ENCODE assay signal across 12 cellular contexts in the genomic region with DNA sequence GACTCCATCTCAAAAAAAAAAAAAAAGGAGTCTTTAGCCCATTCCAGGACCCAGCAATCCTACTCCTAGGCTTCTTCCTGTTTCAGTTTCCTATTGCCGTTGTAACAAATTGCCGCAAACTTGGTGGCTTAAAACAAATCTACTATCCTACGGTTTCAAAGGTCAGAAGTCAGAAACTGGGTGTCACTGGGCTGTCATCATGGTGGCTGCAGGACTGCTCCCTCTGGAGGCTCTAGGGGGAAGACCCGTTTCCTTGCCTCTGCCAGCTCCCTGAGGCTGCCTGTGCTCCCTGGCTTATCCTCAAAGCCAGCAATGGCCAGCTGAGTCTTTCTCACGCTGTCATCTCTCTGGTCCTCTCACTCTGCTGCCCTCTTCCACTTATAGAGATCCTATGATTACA. TPM values are rescaled to one million over a fixed set of nuclear protein-coding genes. Genes with fewer than 3 reads are reported as not detected.
A peak's percentile ranks its signal among the peaks of the same experiment; 100 is the strongest.
DNase-seq lines count a peak whose midpoint lies in the region; ATAC-seq, FAIRE-seq and TF ChIP-seq lines count a peak whose summit lies in the region.
"Had no signal": no experiment of that assay in that cellular context is flagged by ENCODE, and none has a peak within 500 bp of the region (broad histone marks: within the 10 kb centered on the region; RNA-seq: fewer than 3 reads in every experiment).

No MANE protein-coding gene starts in this region.

- POLR2A ChIA-PET in naive thymus-derived CD4-positive, alpha-beta T cell (lab: Charles Lee), result no interaction called here

- H3K36me3 ChIP-seq in bronchial epithelial cell (ENCODE audit: control insufficient read depth, insufficient read depth, low read length) (no peaks in the 10 kb centered on the region), kidney (ENCODE audit: control insufficient read depth in 1 of 2, insufficient read depth in 2 of 2, low read length in 2 of 2) (no peaks in the 10 kb centered on the region)
- H3K36me3 ChIP-seq in naive thymus-derived CD4-positive, alpha-beta T cell (ENCODE audit: control insufficient read depth in 2 of 3, insufficient read depth in 3 of 3, low read length in 3 of 3), result no peaks in the 10 kb centered on the region
- H3K36me3 ChIP-seq: suprapubic skin had no signal

- TF ChIP-seq CTCF in GM12865 (IDR thresholded peaks at IDR 0.05; ENCODE audit: insufficient read depth, low read depth, low read length, missing control alignments) (peak; percentile 27), bronchial epithelial cell (IDR thresholded peaks at IDR 0.05; ENCODE audit: insufficient read depth, low read length, severe bottlenecking) (peak; percentile 55), kidney (IDR thresholded peaks at IDR 0.05; ENCODE audit: borderline replicate concordance, extremely low read depth, insufficient read depth) (no peak)

- CTCF ChIA-PET in naive thymus-derived CD4-positive, alpha-beta T cell (lab: Charles Lee), result no interaction called here

- H3K4me3 ChIP-seq in GM12865 (ENCODE audit: low read depth, low read length) (no peak overlapping the region), bronchial epithelial cell (ENCODE audit: low read depth, low read length) (no peak overlapping the region), kidney (ENCODE audit: low read length in 2 of 2) (no peak overlapping the region)
- H3K4me3 ChIP-seq in naive thymus-derived CD4-positive, alpha-beta T cell (ENCODE audit: low read length), result no peak overlapping the region
- H3K4me3 ChIP-seq: SK-N-MC, skin epidermis, suprapubic skin had no signal

- H3K9me3 Mint-ChIP-seq in naive thymus-derived CD4-positive, alpha-beta T cell, result peaks cover 0 to 3% (median 0%) of the 10 kb centered on the region in 11 donors
- H3K9me3 Mint-ChIP-seq: activated naive CD4-positive, alpha-beta T cell treated with anti-CD3 and anti-CD28 coated beads, Interleukin-2, amount 50 U/mL, for 24 hours had no signal

- intact Hi-C loops in naive thymus-derived CD4-positive, alpha-beta T cell (cut with micrococcal nuclease), result no loop called here
- intact Hi-C loops in kidney (cut with DNase I), result no loop called here

- peak; percentile 79 for ATAC-seq in naive thymus-derived CD4-positive, alpha-beta T cell
- ATAC-seq in GM19023 (IDR thresholded peaks at IDR 0.05; ENCODE audit: unreplicated experiment), result no peak

- DNase-seq in GM12865 (ENCODE audit: low read depth) (no peak), MV-4-11 (lab: John Stamatoyannopoulos, UW) (peak; percentile 97), bronchial epithelial cell (ENCODE audit: low read depth) (peak; percentile 21), kidney (no peak), foreskin melanocyte (no peak), mesenteric fat pad (ENCODE audit: low spot score) (no peak)
- no peak for DNase-seq in naive thymus-derived CD4-positive, alpha-beta T cell

- H3K27me3 Mint-ChIP-seq in naive thymus-derived CD4-positive, alpha-beta T cell, result peaks cover 20 to 38% (median 24%) of the 10 kb centered on the region in 5 donors

- no peak overlapping the region for H3K9ac ChIP-seq in kidney (ENCODE audit: low read length in 2 of 2)

- no peaks in the 10 kb centered on the region for H3K9me3 ChIP-seq in naive thymus-derived CD4-positive, alpha-beta T cell (ENCODE audit: control insufficient read depth in 2 of 3, low read length in 3 of 3)
- H3K9me3 ChIP-seq in kidney (ENCODE audit: control insufficient read depth in 1 of 2, low read length in 2 of 2), result no peaks in the 10 kb centered on the region
- H3K9me3 ChIP-seq: suprapubic skin had no signal

- H3K27ac ChIP-seq in naive thymus-derived CD4-positive, alpha-beta T cell (ENCODE audit: low read depth, low read length), result no peak overlapping the region
- no peak overlapping the region for H3K27ac ChIP-seq in kidney (ENCODE audit: low read depth in 2 of 2, low read length in 2 of 2)
- H3K27ac ChIP-seq: SK-N-MC, skin epidermis, suprapubic skin had no signal

- no peaks in the 10 kb centered on the region for H3K4me1 Mint-ChIP-seq in naive thymus-derived CD4-positive, alpha-beta T cell
- H3K4me1 Mint-ChIP-seq: activated naive CD4-positive, alpha-beta T cell treated with anti-CD3 and anti-CD28 coated beads, Interleukin-2, amount 50 U/mL, for 24 hours had no signal

- H3K27ac Mint-ChIP-seq in naive thymus-derived CD4-positive, alpha-beta T cell, result no peak overlapping the region
- H3K27ac Mint-ChIP-seq: activated naive CD4-positive, alpha-beta T cell treated with anti-CD3 and anti-CD28 coated beads, Interleukin-2, amount 50 U/mL, for 24 hours had no signal

- H3K4me3 Mint-ChIP-seq in naive thymus-derived CD4-positive, alpha-beta T cell, result no peak overlapping the region
- H3K4me3 Mint-ChIP-seq: activated naive CD4-positive, alpha-beta T cell treated with anti-CD3 and anti-CD28 coated beads, Interleukin-2, amount 50 U/mL, for 24 hours had no signal

- FAIRE-seq in bronchial epithelial cell (lab: Jason Lieb, UNC), result no peak
- FAIRE-seq in kidney (lab: Jason Lieb, UNC), result no peak

- no peaks in the 10 kb centered on the region for H3K36me3 Mint-ChIP-seq in naive thymus-derived CD4-positive, alpha-beta T cell
- H3K36me3 Mint-ChIP-seq: activated naive CD4-positive, alpha-beta T cell treated with anti-CD3 and anti-CD28 coated beads, Interleukin-2, amount 50 U/mL, for 24 hours had no signal

- no peaks in the 10 kb centered on the region for H3K4me1 ChIP-seq in naive thymus-derived CD4-positive, alpha-beta T cell (ENCODE audit: control insufficient read depth in 2 of 2, insufficient read depth in 2 of 2, low read length in 2 of 2)
- no peaks in the 10 kb centered on the region for H3K4me1 ChIP-seq in kidney (ENCODE audit: control insufficient read depth in 1 of 2, insufficient read depth in 1 of 2, low read depth in 1 of 2, low read length in 2 of 2)
- H3K4me1 ChIP-seq: suprapubic skin had no signal

- H3K27me3 ChIP-seq in bronchial epithelial cell (ENCODE audit: control insufficient read depth, insufficient read depth, low read length), result peaks cover 23% of the 10 kb centered on the region
- H3K27me3 ChIP-seq in naive thymus-derived CD4-positive, alpha-beta T cell (ENCODE audit: control insufficient read depth in 2 of 2, insufficient read depth in 2 of 2, low read length in 2 of 2), result no peaks in the 10 kb centered on the region

RNA-seq across cellular contexts. Expression of a gene that starts 8.7 kb away (rescaled TPM):
- total RNA-seq in bronchial epithelial cell (under 0.01 and 0.13 TPM in 2 replicates), kidney (3.9 TPM), mesenteric fat pad (3.3 TPM)
- 1 to 10 TPM in 1 of 5 experiments, under 1 TPM in 4; 0.15 to 2.1 (median 0.35) TPM for total RNA-seq in naive thymus-derived CD4-positive, alpha-beta T cell
- under 1 TPM; 0.24 to 0.26 TPM for polyA plus RNA-seq in naive thymus-derived CD4-positive, alpha-beta T cell
- 1.4 TPM for polyA plus RNA-seq in kidney (ENCODE audit: insufficient read depth, low read depth, low replicate concordance)

Comparison
In these comparisons a context has a peak if more than half of its experiments do, and no peak if none do; other contexts are left out.
1. DNase-seq: peak in MV-4-11 (single experiment) and bronchial epithelial cell (single experiment); none in GM12865 (single experiment), naive thymus-derived CD4-positive, alpha-beta T cell (0 of 9), kidney (single experiment), foreskin melanocyte (single experiment) and mesenteric fat pad (single experiment).